In genomic region chr13:31242342-31242741, GRCh38 we compare ENCODE assay signal across 22 cellular contexts.
"Had no signal": no experiment of that assay in that cellular context is flagged by ENCODE, and none has a peak within 500 bp of the region (broad histone marks: within the 10 kb centered on the region; RNA-seq: fewer than 3 reads in every experiment).

No MANE protein-coding gene starts in this region.

- ATAC-seq: left colon, lower lobe of right lung, natural killer cell had no signal

- DNase-seq: activated CD4-positive, alpha-beta T cell treated with anti-CD3 and anti-CD28 coated beads for 1 hour; activated CD4-positive, alpha-beta T cell treated with anti-CD3 and anti-CD28 coated beads, Interleukin-2, amount 50 U/mL, for 4 hours; activated CD8-positive, alpha-beta memory T cell treated with anti-CD3 and anti-CD28 coated beads for 24 hours; activated CD8-positive, alpha-beta memory T cell treated with anti-CD3 and anti-CD28 coated beads, Interleukin-2, amount 50 U/mL, for 4 hours; activated naive CD4-positive, alpha-beta T cell treated with Interleukin-2 at 50 U/mL for 16 hours; activated naive CD8-positive, alpha-beta T cell treated with anti-CD3 and anti-CD28 coated beads, Interleukin-2, amount 10 ng/mL, durations not matched to agents 7 days and 5 days; activated T-cell treated with anti-CD3 and anti-CD28 coated beads, Interleukin-2, amount 50 U/mL, for 24 hours; effector CD4-positive, alpha-beta T cell; heart right ventricle; islet precursor cell; left colon; lower lobe of right lung; natural killer cell; stimulated activated CD4-positive, alpha-beta T cell treated with anti-CD3 and anti-CD28 coated beads, Interleukin-4, amount 100 ng/mL, for 24 hours; stimulated activated naive CD4-positive, alpha-beta T cell treated with Interleukin-2 at 50 U/mL for 16 hours; substantia nigra; T-helper 1 cell; tibial artery; WERI-Rb-1 had no signal

- H3K4me1 ChIP-seq: lower lobe of right lung had no signal

- H3K36me3 ChIP-seq: lower lobe of right lung, WERI-Rb-1 had no signal

- H3K9me3 Mint-ChIP-seq: activated naive CD8-positive, alpha-beta T cell treated with anti-CD3 and anti-CD28 coated beads, Interleukin-2, amount 10 ng/mL, durations not matched to agents 7 days and 5 days; activated T-cell treated with anti-CD3 and anti-CD28 coated beads, Interleukin-2, amount 50 U/mL, for 24 hours; activated T-helper 2 cell treated with anti-CD3 and anti-CD28 coated beads, Interferon-gamma antibody, Interleukin-2, Interleukin-4, amounts not matched to agents 10 μg/mL and 5 μg/mL and 100 μg/mL, durations not matched to agents 14 hours and 24 hours and 36 hours; dendritic cell treated with granulocyte-macrophage colony-stimulating factor and Interleukin-4, amounts not matched to agents 40 ng/mL and 50 ng/mL, for 4 days; natural killer cell had no signal

- H3K4me3 ChIP-seq: heart right ventricle, lower lobe of right lung, tibial artery had no signal

- H3K9me3 ChIP-seq: heart right ventricle, lower lobe of right lung, tibial artery had no signal

- H3K27me3 ChIP-seq: heart right ventricle, tibial artery had no signal

- H3K27ac Mint-ChIP-seq: activated naive CD8-positive, alpha-beta T cell treated with anti-CD3 and anti-CD28 coated beads, Interleukin-2, amount 10 ng/mL, durations not matched to agents 7 days and 5 days; activated T-cell treated with anti-CD3 and anti-CD28 coated beads, Interleukin-2, amount 50 U/mL, for 24 hours; activated T-helper 2 cell treated with anti-CD3 and anti-CD28 coated beads, Interferon-gamma antibody, Interleukin-2, Interleukin-4, amounts not matched to agents 10 μg/mL and 5 μg/mL and 100 μg/mL, durations not matched to agents 14 hours and 24 hours and 36 hours; dendritic cell treated with granulocyte-macrophage colony-stimulating factor and Interleukin-4, amounts not matched to agents 40 ng/mL and 50 ng/mL, for 4 days; natural killer cell; progenitor cell of endocrine pancreas had no signal

- H3K27me3 Mint-ChIP-seq: activated naive CD8-positive, alpha-beta T cell treated with anti-CD3 and anti-CD28 coated beads, Interleukin-2, amount 10 ng/mL, durations not matched to agents 7 days and 5 days; activated T-cell treated with anti-CD3 and anti-CD28 coated beads, Interleukin-2, amount 50 U/mL, for 24 hours; dendritic cell treated with granulocyte-macrophage colony-stimulating factor and Interleukin-4, amounts not matched to agents 40 ng/mL and 50 ng/mL, for 4 days; progenitor cell of endocrine pancreas had no signal

- H3K36me3 Mint-ChIP-seq: activated naive CD8-positive, alpha-beta T cell treated with anti-CD3 and anti-CD28 coated beads, Interleukin-2, amount 10 ng/mL, durations not matched to agents 7 days and 5 days; natural killer cell had no signal

- H3K4me3 Mint-ChIP-seq: activated naive CD8-positive, alpha-beta T cell treated with anti-CD3 and anti-CD28 coated beads, Interleukin-2, amount 10 ng/mL, durations not matched to agents 7 days and 5 days; activated T-cell treated with anti-CD3 and anti-CD28 coated beads, Interleukin-2, amount 50 U/mL, for 24 hours; dendritic cell treated with granulocyte-macrophage colony-stimulating factor and Interleukin-4, amounts not matched to agents 40 ng/mL and 50 ng/mL, for 4 days; natural killer cell had no signal

- H3K4me1 Mint-ChIP-seq: activated naive CD8-positive, alpha-beta T cell treated with anti-CD3 and anti-CD28 coated beads, Interleukin-2, amount 10 ng/mL, durations not matched to agents 7 days and 5 days; natural killer cell had no signal
